In the genomic region with DNA sequence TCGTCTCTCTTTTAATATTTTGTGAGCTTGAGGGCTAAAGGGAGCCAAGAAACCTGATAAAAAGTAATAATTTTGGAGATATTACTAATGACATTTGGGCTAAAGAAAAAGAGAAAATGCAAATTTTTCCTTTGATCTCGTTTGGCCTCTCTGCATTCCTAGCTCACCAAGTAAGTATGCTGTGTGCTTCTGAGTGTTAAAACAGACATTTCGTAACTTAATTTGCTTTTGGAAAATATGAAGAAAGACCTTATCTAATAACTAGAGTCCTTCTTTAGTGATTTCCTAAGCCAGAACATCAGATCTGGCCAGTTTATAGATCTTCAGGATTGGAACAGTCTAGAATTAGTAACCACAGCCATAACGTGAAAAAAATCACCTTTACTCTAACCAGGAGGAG, we compare ENCODE assay signal across 19 cellular contexts.
"Had no signal": no experiment of that assay in that cellular context is flagged by ENCODE, and none has a peak within 500 bp of the region (broad histone marks: within the 10 kb centered on the region; RNA-seq: fewer than 3 reads in every experiment).

No MANE protein-coding gene starts in this region.

- H3K27me3 ChIP-seq: adrenal gland, cardiac muscle cell, gastrocnemius medialis, right lobe of liver, upper lobe of left lung had no signal

- H3K27ac ChIP-seq: adrenal gland, cardiac muscle cell, gastrocnemius medialis, pancreas, right lobe of liver, upper lobe of left lung had no signal

- ATAC-seq: activated CD4-positive, alpha-beta T cell treated with anti-CD3 and anti-CD28 coated beads for 36 hours; activated CD8-positive, alpha-beta memory T cell treated with anti-CD3 and anti-CD28 coated beads, Interleukin-2, amount 10 ng/mL, durations not matched to agents 7 days and 5 days; effector memory CD8-positive, alpha-beta T cell; gastrocnemius medialis; naive thymus-derived CD8-positive, alpha-beta T cell; pancreas; right lobe of liver; stimulated activated naive CD8-positive, alpha-beta T cell treated with anti-CD3 and anti-CD28 coated beads, Interleukin-15, amount 100 ng/mL, for 72 hours had no signal

- DNase-seq: activated CD4-positive, alpha-beta memory T cell treated with anti-CD3 and anti-CD28 coated beads, Interleukin-2, amount 10 ng/mL, durations not matched to agents 7 days and 5 days; activated CD4-positive, alpha-beta T cell treated with anti-CD3 and anti-CD28 coated beads for 36 hours; activated CD8-positive, alpha-beta memory T cell treated with anti-CD3 and anti-CD28 coated beads, Interleukin-2, amount 10 ng/mL, durations not matched to agents 7 days and 5 days; activated naive CD4-positive, alpha-beta T cell treated with anti-CD3 and anti-CD28 coated beads, Interleukin-2, amount 50 U/mL, for 16 hours; activated T-cell treated with anti-CD3 and anti-CD28 coated beads, Interleukin-2, amount 50 U/mL, for 1 hour; adrenal gland; effector memory CD8-positive, alpha-beta T cell; gastrocnemius medialis; head of caudate nucleus; naive thymus-derived CD8-positive, alpha-beta T cell; pancreas; right lobe of liver; SK-N-SH; small intestine; stimulated activated CD4-positive, alpha-beta T cell treated with anti-CD3 and anti-CD28 coated beads, Interleukin-4, amount 100 ng/mL, for 1 hour; stimulated activated naive CD8-positive, alpha-beta T cell treated with anti-CD3 and anti-CD28 coated beads, Interleukin-15, amount 100 ng/mL, for 72 hours; upper lobe of left lung had no signal

- H3K9me3 ChIP-seq: adrenal gland, gastrocnemius medialis, pancreas, right lobe of liver, SK-N-SH, upper lobe of left lung had no signal

- H3K9ac ChIP-seq: SK-N-SH had no signal

- FAIRE-seq: TTC549 had no signal

- H3K4me2 ChIP-seq: SK-N-SH had no signal

- H3K36me3 ChIP-seq: adrenal gland, cardiac muscle cell, gastrocnemius medialis, pancreas, right lobe of liver, upper lobe of left lung had no signal

- H3K4me1 ChIP-seq: adrenal gland, pancreas, right lobe of liver, upper lobe of left lung had no signal

- H3K4me3 ChIP-seq: adrenal gland, cardiac muscle cell, gastrocnemius medialis, pancreas, right lobe of liver, upper lobe of left lung had no signal
